In genomic region chr19:58519355-58520256, GRCh38 we compare ENCODE assay signal across 8 cellular contexts. TPM values are rescaled to one million over a fixed set of nuclear protein-coding genes. Genes with fewer than 3 reads are reported as not detected.
DNase-seq lines count a peak whose midpoint lies in the region; ATAC-seq and TF ChIP-seq lines count a peak whose summit lies in the region.

ZBTB45 (minus strand) TSS chr19:58519810; CDS start chr19:58517673, 2,137 bp downstream.

- H3K36me3 Mint-ChIP-seq in activated naive CD8-positive, alpha-beta T cell, result no peaks in the 10 kb centered on the region
- H3K36me3 Mint-ChIP-seq in glutamatergic neuron (ENCODE audit: unreplicated experiment) (no peaks in the 10 kb centered on the region), osteocyte (ENCODE audit: unreplicated experiment) (peaks cover 10% of the 10 kb centered on the region)

- H3K27me3 ChIP-seq in thyroid gland, result no peaks in the 10 kb centered on the region

- peak within 1 kb of the TSS; percentile 97 for H3K4me3 Mint-ChIP-seq in activated naive CD8-positive, alpha-beta T cell
- peak within 1 kb of the TSS; percentile 100 for H3K4me3 Mint-ChIP-seq in glutamatergic neuron (ENCODE audit: unreplicated experiment)
- peak within 1 kb of the TSS; percentile 97 for H3K4me3 Mint-ChIP-seq in osteocyte (ENCODE audit: unreplicated experiment)

- peak; percentile 71 for ATAC-seq in HG02623 (IDR thresholded peaks at IDR 0.05; ENCODE audit: unreplicated experiment)

- H3K9me3 ChIP-seq in thyroid gland, result no peaks in the 10 kb centered on the region

- H3K27ac Mint-ChIP-seq in activated naive CD8-positive, alpha-beta T cell, result peak within 1 kb of the TSS; percentile 97
- peak within 1 kb of the TSS; percentile 100 for H3K27ac Mint-ChIP-seq in glutamatergic neuron (ENCODE audit: unreplicated experiment)
- peak within 1 kb of the TSS; percentile 98 for H3K27ac Mint-ChIP-seq in osteocyte (ENCODE audit: unreplicated experiment)

- no peaks in the 10 kb centered on the region for H3K9me3 Mint-ChIP-seq in activated naive CD8-positive, alpha-beta T cell (ENCODE audit: low read depth)
- H3K9me3 Mint-ChIP-seq in glutamatergic neuron (ENCODE audit: unreplicated experiment), result peaks cover 15% of the 10 kb centered on the region
- H3K9me3 Mint-ChIP-seq in osteocyte (ENCODE audit: unreplicated experiment), result no peaks in the 10 kb centered on the region

- intact Hi-C loops in thyroid gland (cut with DNase I), result no loop called here

- DNase-seq in GM12864 (ENCODE audit: low read depth) (peak; percentile 92), NCI-H1092 treated with DMSO at 0.1 percent for 48 hours (lab: John Stamatoyannopoulos, UW) (peak; percentile 93), SKM-1 (lab: John Stamatoyannopoulos, UW; ENCODE audit: unreplicated experiment) (peak; percentile 66), glutamatergic neuron (peak; percentile 95), osteocyte (ENCODE audit: extremely low spot score, unreplicated experiment) (peak; percentile 97), thyroid gland (peak; percentile 92 to 93)

- peak within 1 kb of the TSS; percentile 80 to 97 (median 86) for H3K27ac ChIP-seq in thyroid gland

- H3K36me3 ChIP-seq in thyroid gland, result peaks cover 14 to 15% of the 10 kb centered on the region in 2 donors

- peaks cover 45% of the 10 kb centered on the region for H3K4me1 Mint-ChIP-seq in activated naive CD8-positive, alpha-beta T cell (ENCODE audit: low read depth)
- H3K4me1 Mint-ChIP-seq in glutamatergic neuron (ENCODE audit: low read depth, unreplicated experiment), result peaks cover 19% of the 10 kb centered on the region
- H3K4me1 Mint-ChIP-seq in osteocyte (ENCODE audit: unreplicated experiment), result peaks cover 28% of the 10 kb centered on the region

- H3K27me3 Mint-ChIP-seq in activated naive CD8-positive, alpha-beta T cell, result no peaks in the 10 kb centered on the region
- H3K27me3 Mint-ChIP-seq in glutamatergic neuron (ENCODE audit: unreplicated experiment) (peaks cover 30% of the 10 kb centered on the region), osteocyte (ENCODE audit: unreplicated experiment) (no peaks in the 10 kb centered on the region)

- peak in 1 of 2 donors; percentile 68 for TF ChIP-seq POLR2A in thyroid gland (IDR thresholded peaks at IDR 0.05)

- H3K4me3 ChIP-seq in GM12864 (ENCODE audit: low read depth, low read length) (peak within 1 kb of the TSS; percentile 70), thyroid gland (replicated peaks in 1 of 3) (peak within 1 kb of the TSS; percentile 56 to 83 (median 67))

- peaks cover 19 to 28% of the 10 kb centered on the region in 2 donors for H3K4me1 ChIP-seq in thyroid gland

- TF ChIP-seq CTCF in GM12864 (IDR thresholded peaks at IDR 0.05; ENCODE audit: low read depth, low read length, missing control alignments), result peak; percentile 77
- TF ChIP-seq CTCF in glutamatergic neuron (IDR thresholded peaks at IDR 0.05; ENCODE audit: partially characterized antibody, unreplicated experiment), result peak; percentile 80
- TF ChIP-seq CTCF in osteocyte (IDR thresholded peaks at IDR 0.05), result peak; percentile 69
- TF ChIP-seq CTCF in thyroid gland (IDR thresholded peaks at IDR 0.05), result peak in 5 of 6 experiments; percentile 50 to 89 (median 65)

- 1% methylated on average over 36 to 45 of the region's 87 CpGs for WGBS in thyroid gland, 2 donors

RNA-seq across cellular contexts. Expression of gene ZBTB45, which starts in this region (rescaled TPM):
- total RNA-seq in glutamatergic neuron (ENCODE audit: unreplicated experiment), result 27.2 TPM
- 16.7 and 17.2 TPM in 2 replicates for total RNA-seq in osteocyte
- 10 to 100 TPM in 1 of 4 donors, 1 to 10 TPM in 3; 6.9 to 17.7 (median 8.5) TPM for total RNA-seq in thyroid gland

Comparison
In these comparisons a context has a peak if more than half of its experiments do, and no peak if none do; other contexts are left out.
1. Peak in every context shown above with its lines: DNase-seq, ATAC-seq, H3K4me3 ChIP-seq and H3K27ac ChIP-seq.